17 cellular contexts compared by ENCODE assay signal in genomic region chr10:96488161-96488935, GRCh38. TPM values are rescaled to one million over a fixed set of nuclear protein-coding genes. Genes with fewer than 3 reads are reported as not detected.
DNase-seq lines count a peak whose midpoint lies in the region; ATAC-seq, FAIRE-seq and TF ChIP-seq lines count a peak whose summit lies in the region.
"Had no signal": no experiment of that assay in that cellular context is flagged by ENCODE, and none has a peak within 500 bp of the region (broad histone marks: within the 10 kb centered on the region; RNA-seq: fewer than 3 reads in every experiment).

No MANE protein-coding gene starts in this region.

- no peak overlapping the region for H3K4me3 Mint-ChIP-seq in stimulated activated effector memory CD8-positive, alpha-beta T cell treated with anti-CD3 and anti-CD28 coated beads, Interleukin-12 subunit alpha, Interleukin-12 subunit beta, amount 100 ng/mL, for 72 hours
- H3K4me3 Mint-ChIP-seq: B cell; CD4-positive, CD25-positive, alpha-beta regulatory T cell had no signal

- H3K9ac ChIP-seq in H1 (replicated peaks in 1 of 4; ENCODE audit: extremely low read depth in 1 of 4, low read depth in 3 of 4, low read length in 3 of 4), result no peak overlapping the region

- TF ChIP-seq RAD21 in H1 (IDR thresholded peaks at IDR 0.05 in 1 of 2, conservative IDR thresholded peaks at IDR 0.05 in 1 of 2; ENCODE audit: low read depth in 2 of 2, low read length in 2 of 2), result no peak

- H3K14ac ChIP-seq in H1 (ENCODE audit: insufficient read length), result no peak overlapping the region

- H3K4me3 ChIP-seq in MG63 (no peak overlapping the region), H1 (ENCODE audit: extremely low read depth in 1 of 4, insufficient read depth in 2 of 4, low read depth in 3 of 4, low read length in 4 of 4) (no peak overlapping the region)
- H3K4me3 ChIP-seq: K562, SJSA1 had no signal

- FAIRE-seq in H1 (lab: Jason Lieb, UNC), result no peak
- FAIRE-seq: K562 had no signal

- H3K9me3 Mint-ChIP-seq in stimulated activated effector memory CD8-positive, alpha-beta T cell treated with anti-CD3 and anti-CD28 coated beads, Interleukin-12 subunit alpha, Interleukin-12 subunit beta, amount 100 ng/mL, for 72 hours, result no peaks in the 10 kb centered on the region
- H3K9me3 Mint-ChIP-seq: CD4-positive, CD25-positive, alpha-beta regulatory T cell had no signal

- DNase-seq in EL (peak; percentile 26), MG63 (peak; percentile 43), H1 (ENCODE audit: low read depth in 1 of 2, low spot score in 2 of 2) (no peak), NOMO-1 (lab: John Stamatoyannopoulos, UW; ENCODE audit: unreplicated experiment in 2 of 2) (no peak), HT-29 (ENCODE audit: low spot score) (no peak), activated gamma-delta T cell (lab: John Stamatoyannopoulos, UW) (no peak)
- DNase-seq in stimulated activated effector memory CD8-positive, alpha-beta T cell treated with anti-CD3 and anti-CD28 coated beads, Interleukin-12 subunit alpha, Interleukin-12 subunit beta, amount 100 ng/mL, for 72 hours (ENCODE audit: low spot score in 2 of 2), result no peak
- DNase-seq: CD4-positive, CD25-positive, alpha-beta regulatory T cell; H7; NCI-H1417 treated with DMSO at 0.1 percent for 48 hours; NCI-H2029; NCI-H2171; NCI-H446; NCI-H69 had no signal

- H2AK5ac ChIP-seq in H1 (ENCODE audit: low read depth, low read length), result 0 out of 2 replicates have a peak overlapping the region, but pooled peaks have one; percentile 28

- no peaks in the 10 kb centered on the region for H3K36me3 ChIP-seq in MG63
- no peaks in the 10 kb centered on the region for H3K36me3 ChIP-seq in H1 (ENCODE audit: control insufficient read depth in 2 of 4, insufficient read depth in 4 of 4, low read length in 3 of 4)
- H3K36me3 ChIP-seq: SJSA1 had no signal

- no peaks in the 10 kb centered on the region for H4K20me1 ChIP-seq in H1 (replicated peaks in 1 of 2; ENCODE audit: control insufficient read depth in 1 of 2, insufficient read depth in 2 of 2, low read length in 2 of 2)

- H3K4me2 ChIP-seq in H1 (ENCODE audit: insufficient read depth in 1 of 2, low read depth in 2 of 2, low read length in 2 of 2), result no peak overlapping the region

- TF ChIP-seq POLR2A in H1 (IDR thresholded peaks at IDR 0.05; ENCODE audit: control extremely low read depth in 1 of 2, low read depth in 2 of 2, low read length in 2 of 2), result no peak

- H3K79me1 ChIP-seq in H1 (ENCODE audit: low read depth, low read length), result no peaks in the 10 kb centered on the region

- H3K27me3 ChIP-seq in MG63 (no peaks in the 10 kb centered on the region), H1 (replicated peaks in 1 of 4; ENCODE audit: control insufficient read depth in 3 of 4, extremely low read depth in 1 of 4, insufficient read depth in 3 of 4, low read length in 3 of 4) (no peaks in the 10 kb centered on the region)

- H3K27ac ChIP-seq in H1 (ENCODE audit: low read depth, low read length), result no peak overlapping the region
- H3K27ac ChIP-seq: SJSA1 had no signal

- H2BK15ac ChIP-seq in H1 (ENCODE audit: low read length), result no peak overlapping the region

- POLR2A ChIA-PET in H1 (lab: Charles Lee; ENCODE audit: partially characterized antibody), result interaction anchor here (1.2 kb wide), 1 partner anchor 38 kb away, joined by 4 read pairs; no protein-coding TSS in a partner anchor

- no peak for TF ChIP-seq EP300 in H1 (IDR thresholded peaks at IDR 0.05; ENCODE audit: borderline replicate concordance in 1 of 2, low read depth in 2 of 2, low read length in 2 of 2)

- no peaks in the 10 kb centered on the region for H3K4me1 ChIP-seq in H1 (replicated peaks in 1 of 4; ENCODE audit: control insufficient read depth in 3 of 4, insufficient read depth in 4 of 4, low read length in 3 of 4)
- H3K4me1 ChIP-seq: SJSA1 had no signal

- no peak overlapping the region for H4K5ac ChIP-seq in H1 (ENCODE audit: insufficient read length, low read depth, low read length)

- no peak overlapping the region for H2BK120ac ChIP-seq in H1 (replicated peaks; ENCODE audit: low read depth, low read length)

- H4K91ac ChIP-seq in H1 (replicated peaks; ENCODE audit: insufficient read length, low read length), result no peak overlapping the region

- H3K9me3 ChIP-seq in MG63, result no peaks in the 10 kb centered on the region; the same call in 1 of the 2 replicates
- H3K9me3 ChIP-seq in H1 (ENCODE audit: insufficient read depth in 2 of 2, low read depth in 1 of 2, low read length in 1 of 2), result no peaks in the 10 kb centered on the region
- H3K9me3 ChIP-seq: SJSA1 had no signal

- no peak for TF ChIP-seq CTCF in H1 (IDR thresholded peaks at IDR 0.05; ENCODE audit: control extremely low read depth in 1 of 3, insufficient read depth in 1 of 3, low read depth in 1 of 3, low read length in 3 of 3)

- H4K8ac ChIP-seq in H1 (ENCODE audit: extremely low read depth, insufficient read depth, low read length), result 0 out of 2 replicates have a peak overlapping the region, but pooled peaks have one; percentile 35

- no peaks in the 10 kb centered on the region for H3K4me1 Mint-ChIP-seq in stimulated activated effector memory CD8-positive, alpha-beta T cell treated with anti-CD3 and anti-CD28 coated beads, Interleukin-12 subunit alpha, Interleukin-12 subunit beta, amount 100 ng/mL, for 72 hours
- H3K4me1 Mint-ChIP-seq: B cell; CD4-positive, CD25-positive, alpha-beta regulatory T cell had no signal

- CTCF ChIA-PET in H1 (lab: Charles Lee; ENCODE audit: partially characterized antibody), result interaction anchor here (1.4 to 13.1 kb wide), 8 partner anchors 9 to 92 kb away, joined by 3 to 276 read pairs (median 6); partner anchors contain the start of gene TLL2

- no peaks in the 10 kb centered on the region; the same call in 1 of the 2 replicates for H3K23me2 ChIP-seq in H1 (ENCODE audit: low read depth, low read length)

- H3K79me2 ChIP-seq in H1 (ENCODE audit: control insufficient read depth in 1 of 2, insufficient read depth in 2 of 2, low read length in 2 of 2), result no peaks in the 10 kb centered on the region

- H3K18ac ChIP-seq in H1 (ENCODE audit: extremely low read depth, low read length), result no peak overlapping the region; the same call in 1 of the 2 replicates

- no peak overlapping the region for H3K27ac Mint-ChIP-seq in stimulated activated effector memory CD8-positive, alpha-beta T cell treated with anti-CD3 and anti-CD28 coated beads, Interleukin-12 subunit alpha, Interleukin-12 subunit beta, amount 100 ng/mL, for 72 hours
- H3K27ac Mint-ChIP-seq: B cell; CD4-positive, CD25-positive, alpha-beta regulatory T cell had no signal

- 83% methylated on average over 13 of the region's 14 CpGs; no CpG with 5 or more reads in 1 of the 2 experiments for WGBS in H1 (ENCODE audit: extremely low coverage in 1 of 2, insufficient coverage in 1 of 2, insufficient read length in 1 of 2, insufficient replicate concordance in 2 of 2, low coverage in 1 of 2, low lambda C conversion rate in 2 of 2, missing lambda C conversion rate in 1 of 2), 2 experiments

- H3K56ac ChIP-seq in H1 (replicated peaks; ENCODE audit: insufficient read length, low read depth, low read length), result peak overlapping the region; percentile 21

- no peak overlapping the region for H2AFZ ChIP-seq in H1 (ENCODE audit: low read length)

- H3K4ac ChIP-seq in H1 (replicated peaks; ENCODE audit: insufficient read length, low read depth, low read length), result no peak overlapping the region

- H3K36me3 Mint-ChIP-seq in stimulated activated effector memory CD8-positive, alpha-beta T cell treated with anti-CD3 and anti-CD28 coated beads, Interleukin-12 subunit alpha, Interleukin-12 subunit beta, amount 100 ng/mL, for 72 hours, result no peaks in the 10 kb centered on the region
- H3K36me3 Mint-ChIP-seq: CD4-positive, CD25-positive, alpha-beta regulatory T cell had no signal

- H2BK20ac ChIP-seq in H1 (ENCODE audit: low read length), result no peak overlapping the region

- no peak overlapping the region for H3K23ac ChIP-seq in H1 (ENCODE audit: insufficient read length)

- 0 out of 2 replicates have a peak overlapping the region, but pooled peaks have one; percentile 14 for H2BK12ac ChIP-seq in H1 (ENCODE audit: low read depth, low read length)

- 0 out of 2 replicates have a peak overlapping the region, but pooled peaks have one; percentile 5 for H2BK5ac ChIP-seq in H1 (ENCODE audit: low read depth, low read length)

- ATAC-seq in stimulated activated effector memory CD8-positive, alpha-beta T cell treated with anti-CD3 and anti-CD28 coated beads, Interleukin-12 subunit alpha, Interleukin-12 subunit beta, amount 100 ng/mL, for 72 hours, result peak; percentile 43
- ATAC-seq: K562 had no signal

TF ChIP-seq in H1, 55 proteins besides CTCF, POLR2A, EP300 and RAD21 (continues in another document):
- TF ChIP-seq KDM1A (IDR thresholded peaks at IDR 0.05; ENCODE audit: borderline replicate concordance, low read length) (no peak), TEAD4 (IDR thresholded peaks at IDR 0.05; ENCODE audit: low read depth, low read length) (no peak), GTF2F1 (IDR thresholded peaks at IDR 0.05; ENCODE audit: borderline replicate concordance, low read depth, low read length) (no peak), KDM4A (IDR thresholded peaks at IDR 0.05; ENCODE audit: low read depth, low read length, severe bottlenecking) (no peak), RXRA (IDR thresholded peaks at IDR 0.05; ENCODE audit: insufficient read depth, low read depth, low read length) (no peak), SIN3A (conservative IDR thresholded peaks at IDR 0.05 in 1 of 2, IDR thresholded peaks at IDR 0.05 in 1 of 2; ENCODE audit: low read depth in 1 of 2, low read length in 2 of 2) (no peak), RFX5 (IDR thresholded peaks at IDR 0.05; ENCODE audit: borderline replicate concordance, low read depth, low read length) (no peak), RNF2 (IDR thresholded peaks at IDR 0.05; ENCODE audit: borderline replicate concordance, low read depth, low read length, missing control alignments, poor library complexity, severe bottlenecking) (no peak), TAF7 (optimal IDR thresholded peaks at IDR 0.05; ENCODE audit: borderline replicate concordance, low read depth, low read length) (no peak), CBX5 (IDR thresholded peaks at IDR 0.05; ENCODE audit: low read depth, low read length) (no peak), EGR1 (IDR thresholded peaks at IDR 0.05; ENCODE audit: borderline replicate concordance, low read depth, low read length) (no peak)

RNA-seq across cellular contexts. Expression of gene TLL2, which starts 25.4 kb away (rescaled TPM):
- total RNA-seq in MG63 (2014; rRNA removed; shearing (Covaris generic); ENCODE audit: low replicate concordance), result not detected in 2 replicates
- total RNA-seq in H1 (2021; fragmentation: NEBNext Ultra II Directional; extraction: Animal tissue kit (Norgen Biotek cat#: 25700)), result 3.0 and 3.2 TPM in 2 replicates
- polyA plus RNA-seq in H1 (2011; rRNA removed), result 2.4 and 2.9 TPM in 2 replicates
- polyA plus RNA-seq in H1 (2011; cell fraction: cytosol; rRNA removed), result 2.7 TPM
- polyA plus RNA-seq in H1 (2011; cell fraction: nucleus; rRNA removed), result 5.3 TPM
- polyA plus RNA-seq in H1 (2012, experiment 1 of 2), result 2.9 to 3.5 TPM (median 3.2 TPM) in 4 replicates
- polyA plus RNA-seq in H1 (2012, experiment 2 of 2), result 0.66 TPM
- polyA plus RNA-seq in H1 (2013, experiment 1 of 2), result 3.7 TPM
- polyA plus RNA-seq in H1 (2013, experiment 2 of 2), result 3.8 TPM
- polyA minus RNA-seq in H1 (2011; rRNA and poly(A)+ RNA removed), result 1.2 and 2.1 TPM in 2 replicates
- 1.7 TPM for polyA minus RNA-seq in H1 (2011; cell fraction: cytosol; rRNA and poly(A)+ RNA removed)
- polyA minus RNA-seq in H1 (2011; cell fraction: nucleus; rRNA and poly(A)+ RNA removed), result 4.4 TPM
- total RNA-seq in HT-29 (2014; rRNA removed; shearing (Covaris generic)), result not detected in 2 replicates
- total RNA-seq: CD4-positive, CD25-positive, alpha-beta regulatory T cell; SJSA1 had no signal
- polyA plus RNA-seq: CD4-positive, CD25-positive, alpha-beta regulatory T cell; K562 had no signal

Comparison
In these comparisons a context has a peak if more than half of its experiments do, and no peak if none do; other contexts are left out.
1. DNase-seq: peak in EL (single experiment) and MG63 (single experiment); none in H1 (0 of 2), stimulated activated effector memory CD8-positive, alpha-beta T cell treated with anti-CD3 and anti-CD28 coated beads, Interleukin-12 subunit alpha, Interleukin-12 subunit beta, amount 100 ng/mL, for 72 hours (0 of 2), NOMO-1 (0 of 2), HT-29 (single experiment) and activated gamma-delta T cell (single experiment).